Comparison of ENCODE assay signal across 16 cellular contexts in the genomic region with DNA sequence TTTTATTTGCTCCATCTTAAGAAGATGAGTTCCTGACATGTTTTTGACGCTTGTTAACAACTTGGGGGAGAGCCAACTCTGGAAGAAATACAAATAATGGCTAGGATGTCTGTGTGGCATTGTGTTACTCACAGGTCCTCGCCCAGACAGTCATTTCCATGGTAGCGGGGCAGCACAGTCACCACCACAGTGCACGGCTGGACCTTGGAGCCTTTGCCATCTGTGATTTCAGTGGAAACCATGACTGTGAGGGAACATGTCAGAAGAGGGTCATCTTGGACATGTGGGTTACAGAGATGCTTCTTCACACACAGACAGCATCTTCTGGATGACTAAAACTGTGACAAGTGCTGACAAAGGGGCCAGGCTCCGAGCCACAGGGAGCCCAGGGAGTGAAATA.
A peak's percentile ranks its signal among the peaks of the same experiment; 100 is the strongest.
DNase-seq lines count a peak whose midpoint lies in the region; TF ChIP-seq lines count a peak whose summit lies in the region.
"Had no signal": no experiment of that assay in that cellular context is flagged by ENCODE, and none has a peak within 500 bp of the region (broad histone marks: within the 10 kb centered on the region; RNA-seq: fewer than 3 reads in every experiment).

No MANE protein-coding gene starts in this region.

- H3K27me3 ChIP-seq in Karpas-422 (ENCODE audit: low read length): no peaks in the 10 kb centered on the region
- H3K27me3 ChIP-seq: adrenal gland, pancreas had no signal

- H3K4me3 Mint-ChIP-seq in HFFc6: no peak overlapping the region
- H3K4me3 Mint-ChIP-seq in progenitor cell of endocrine pancreas (ENCODE audit: low read depth): no peak overlapping the region
- H3K4me3 Mint-ChIP-seq: activated B cell treated with CpG ODN at 0.5 μM for 24 hours had no signal

- POLR2A ChIA-PET in RWPE1 (lab: Yijun Ruan, JAX; ENCODE audit: low non-redundant PET): no interaction called here

- H3K4me1 Mint-ChIP-seq in HFFc6 (ENCODE audit: low read depth) (peaks cover 9% of the 10 kb centered on the region), progenitor cell of endocrine pancreas (ENCODE audit: low read depth) (no peaks in the 10 kb centered on the region)
- H3K4me1 Mint-ChIP-seq: activated B cell treated with CpG ODN at 0.5 μM for 24 hours had no signal

- H3K27me3 Mint-ChIP-seq in HFFc6 (ENCODE audit: insufficient read depth): peaks cover 17% of the 10 kb centered on the region
- H3K27me3 Mint-ChIP-seq in progenitor cell of endocrine pancreas: peaks cover 3% of the 10 kb centered on the region
- H3K27me3 Mint-ChIP-seq: activated B cell treated with CpG ODN at 0.5 μM for 24 hours had no signal

- no peaks in the 10 kb centered on the region for H3K9me3 ChIP-seq in Karpas-422 (ENCODE audit: low read length)
- H3K9me3 ChIP-seq: adrenal gland, pancreas had no signal

- H3K79me2 ChIP-seq in Karpas-422 (ENCODE audit: low read length): no peaks in the 10 kb centered on the region

- peak overlapping the region; percentile 29 for H3K27ac Mint-ChIP-seq in HFFc6
- H3K27ac Mint-ChIP-seq in progenitor cell of endocrine pancreas: no peak overlapping the region
- H3K27ac Mint-ChIP-seq: activated B cell treated with CpG ODN at 0.5 μM for 24 hours had no signal

- in situ Hi-C loops in astrocyte of the spinal cord (cut with HindIII; ENCODE audit: low sequenced_read_pairs): no loop called here
- in situ Hi-C loops in ACHN (cut with HindIII; ENCODE audit: low pct_ligation_motif_present, low pct_unique_long_range_greater_than_20kb, low sequenced_read_pairs): no loop called here

- H3K36me3 Mint-ChIP-seq in HFFc6 (ENCODE audit: low read depth): no peaks in the 10 kb centered on the region
- H3K36me3 Mint-ChIP-seq in progenitor cell of endocrine pancreas (ENCODE audit: insufficient read depth): no peaks in the 10 kb centered on the region

- H3K36me3 ChIP-seq in Karpas-422 (ENCODE audit: insufficient read depth, low read length): no peaks in the 10 kb centered on the region
- H3K36me3 ChIP-seq: adrenal gland, pancreas had no signal

- H3K9ac ChIP-seq in Karpas-422 (ENCODE audit: low read length): no peak overlapping the region

- H3K9me3 Mint-ChIP-seq in HFFc6 (no peaks in the 10 kb centered on the region), progenitor cell of endocrine pancreas (ENCODE audit: low read depth) (no peaks in the 10 kb centered on the region)
- H3K9me3 Mint-ChIP-seq: activated B cell treated with CpG ODN at 0.5 μM for 24 hours had no signal

- H3K9me2 ChIP-seq in Karpas-422 (replicated peaks; ENCODE audit: insufficient read depth, low read length): no peaks in the 10 kb centered on the region

- TF ChIP-seq CTCF in HFFc6 (IDR thresholded peaks at IDR 0.05) (no peak), astrocyte of the spinal cord (IDR thresholded peaks at IDR 0.05; ENCODE audit: low read depth, low read length) (no peak), RWPE1 (conservative IDR thresholded peaks at IDR 0.05; ENCODE audit: low read depth) (no peak), progenitor cell of endocrine pancreas (IDR thresholded peaks at IDR 0.05; ENCODE audit: unreplicated experiment) (no peak)

- H3K4me3 ChIP-seq in astrocyte of the spinal cord (ENCODE audit: low read depth, low read length) (no peak overlapping the region), Karpas-422 (ENCODE audit: low read length) (no peak overlapping the region)
- H3K4me3 ChIP-seq: adrenal gland, pancreas, smooth muscle cell had no signal

- H2AFZ ChIP-seq in Karpas-422 (ENCODE audit: low read length): no peak overlapping the region

- no peaks in the 10 kb centered on the region for H4K20me1 ChIP-seq in Karpas-422 (ENCODE audit: insufficient read depth, low read depth, low read length)

- no peak overlapping the region for H3K27ac ChIP-seq in Karpas-422 (ENCODE audit: low read length)
- no peak overlapping the region for H3K27ac ChIP-seq in RWPE1
- H3K27ac ChIP-seq: adrenal gland, HL-60, pancreas had no signal

- DNase-seq in DMS53 treated with DMSO at 0.1 percent for 48 hours (lab: John Stamatoyannopoulos, UW; ENCODE audit: unreplicated experiment): peak; percentile 3
- peak; percentile 70 for DNase-seq in HFFc6
- DNase-seq in astrocyte of the spinal cord (ENCODE audit: low read depth, low spot score): peak; percentile 16
- DNase-seq in mesenteric fat pad (ENCODE audit: low spot score): peak; percentile 28
- DNase-seq in Karpas-422: no peak
- DNase-seq in RWPE1 (ENCODE audit: low spot score): no peak
- DNase-seq in progenitor cell of endocrine pancreas (ENCODE audit: low spot score, unreplicated experiment): no peak
- DNase-seq in ACHN: no peak
- DNase-seq: activated B cell treated with CpG ODN at 0.5 μM for 24 hours, Caco-2, HCEC 1CT, MV-4-11, pancreas had no signal

- H3K4me2 ChIP-seq in Karpas-422 (ENCODE audit: low read depth, low read length, poor library complexity, severe bottlenecking): no peak overlapping the region
- H3K4me2 ChIP-seq: smooth muscle cell had no signal

- no peaks in the 10 kb centered on the region for H3K4me1 ChIP-seq in Karpas-422 (ENCODE audit: low read length)
- H3K4me1 ChIP-seq: adrenal gland, Caco-2, pancreas had no signal

- CTCF ChIA-PET in RWPE1 (lab: Yijun Ruan, JAX): no interaction called here

Comparison
In these comparisons a context has a peak if more than half of its experiments do, and no peak if none do; other contexts are left out.
1. DNase-seq: peak in DMS53 treated with DMSO at 0.1 percent for 48 hours (single experiment), HFFc6 (single experiment), astrocyte of the spinal cord (single experiment) and mesenteric fat pad (single experiment); none in Karpas-422 (single experiment), RWPE1 (single experiment), progenitor cell of endocrine pancreas (single experiment) and ACHN (single experiment).